In genomic region chr5:30453168-30453567, GRCh38 we compare ENCODE assay signal across 3 cellular contexts.
TF ChIP-seq lines count a peak whose summit lies in the region.

No MANE protein-coding gene starts in this region.

TF ChIP-seq in HepG2, 621 proteins besides CTCF, POLR2A, EP300 and RAD21 (continues in another document):
- TF ChIP-seq ZBTB3 (CRISPR knock-in tag; IDR thresholded peaks at IDR 0.05; ENCODE audit: borderline replicate concordance, low read depth), result no peak
- TF ChIP-seq, protein P1, sequence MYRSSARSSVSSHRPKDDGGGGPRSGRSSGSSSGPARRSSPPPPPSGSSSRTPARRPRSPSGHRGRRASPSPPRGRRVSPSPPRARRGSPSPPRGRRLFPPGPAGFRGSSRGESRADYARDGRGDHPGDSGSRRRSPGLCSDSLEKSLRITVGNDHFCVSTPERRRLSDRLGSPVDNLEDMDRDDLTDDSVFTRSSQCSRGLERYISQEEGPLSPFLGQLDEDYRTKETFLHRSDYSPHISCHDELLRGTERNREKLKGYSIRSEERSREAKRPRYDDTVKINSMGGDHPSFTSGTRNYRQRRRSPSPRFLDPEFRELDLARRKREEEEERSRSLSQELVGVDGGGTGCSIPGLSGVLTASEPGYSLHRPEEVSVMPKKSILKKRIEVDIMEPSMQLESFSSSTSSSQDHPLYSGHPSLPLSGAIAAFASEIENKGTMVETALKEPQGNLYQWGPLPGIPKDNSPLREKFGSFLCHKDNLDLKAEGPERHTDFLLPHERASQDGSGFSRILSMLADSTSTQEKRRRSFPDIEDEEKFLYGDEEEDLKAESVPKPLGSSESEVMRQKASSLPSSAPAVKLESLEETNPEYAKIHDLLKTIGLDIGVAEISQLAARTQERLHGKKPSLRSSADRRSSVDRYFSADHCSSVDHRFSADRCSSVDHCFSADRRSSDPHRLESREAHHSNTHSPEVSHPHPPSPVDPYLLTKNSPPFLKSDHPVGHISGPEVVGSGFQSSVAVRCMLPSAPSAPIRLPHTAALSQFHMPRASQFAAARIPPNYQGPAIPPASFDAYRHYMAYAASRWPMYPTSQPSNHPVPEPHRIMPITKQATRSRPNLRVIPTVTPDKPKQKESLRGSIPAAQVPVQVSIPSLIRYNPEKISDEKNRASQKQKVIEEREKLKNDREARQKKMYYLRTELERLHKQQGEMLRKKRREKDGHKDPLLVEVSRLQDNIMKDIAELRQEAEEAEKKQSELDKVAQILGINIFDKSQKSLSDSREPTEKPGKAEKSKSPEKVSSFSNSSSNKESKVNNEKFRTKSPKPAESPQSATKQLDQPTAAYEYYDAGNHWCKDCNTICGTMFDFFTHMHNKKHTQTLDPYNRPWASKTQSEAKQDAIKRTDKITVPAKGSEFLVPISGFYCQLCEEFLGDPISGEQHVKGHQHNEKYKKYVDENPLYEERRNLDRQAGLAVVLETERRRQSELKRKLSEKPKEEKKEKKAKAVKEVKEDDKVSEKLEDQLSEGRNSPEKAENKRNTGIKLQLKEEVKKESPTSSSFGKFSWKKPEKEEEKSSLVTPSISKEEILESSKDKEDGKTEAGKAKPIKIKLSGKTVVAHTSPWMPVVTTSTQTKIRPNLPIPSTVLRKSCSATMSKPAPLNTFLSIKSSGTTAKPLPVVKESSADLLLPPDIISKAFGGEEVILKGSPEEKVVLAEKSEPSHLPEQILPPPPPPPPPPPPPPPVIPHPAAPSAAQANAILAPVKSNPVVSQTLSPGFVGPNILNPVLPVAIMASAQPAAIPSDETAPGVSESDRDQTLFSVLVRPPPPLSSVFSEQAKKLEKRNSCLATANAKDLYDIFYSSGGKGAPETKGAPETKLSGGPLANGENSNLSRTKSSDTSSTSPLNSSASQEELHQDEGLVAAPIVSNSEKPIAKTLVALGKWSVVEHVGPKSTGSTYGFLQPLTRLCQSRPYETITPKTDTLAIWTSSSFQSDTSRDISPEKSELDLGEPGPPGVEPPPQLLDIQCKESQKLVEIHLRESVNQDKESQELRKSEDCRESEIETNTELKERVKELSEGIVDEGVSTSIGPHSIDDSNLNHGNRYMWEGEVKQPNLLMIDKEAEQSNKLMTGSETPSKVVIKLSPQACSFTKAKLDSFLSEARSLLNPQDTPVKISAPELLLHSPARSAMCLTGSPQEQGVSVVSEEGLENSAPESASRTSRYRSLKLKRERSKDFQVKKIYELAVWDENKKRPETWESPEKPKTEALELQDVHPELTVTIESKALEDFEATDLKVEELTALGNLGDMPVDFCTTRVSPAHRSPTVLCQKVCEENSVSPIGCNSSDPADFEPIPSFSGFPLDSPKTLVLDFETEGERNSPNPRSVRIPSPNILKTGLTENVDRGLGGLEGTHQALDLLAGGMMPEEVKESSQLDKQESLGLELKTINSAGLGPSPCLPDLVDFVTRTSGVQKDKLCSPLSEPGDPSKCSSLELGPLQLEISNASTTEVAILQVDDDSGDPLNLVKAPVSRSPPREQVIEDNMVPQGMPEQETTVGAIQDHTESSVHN (CRISPR knock-in tag; IDR thresholded peaks at IDR 0.05), result no peak
- TF ChIP-seq, protein P2, sequence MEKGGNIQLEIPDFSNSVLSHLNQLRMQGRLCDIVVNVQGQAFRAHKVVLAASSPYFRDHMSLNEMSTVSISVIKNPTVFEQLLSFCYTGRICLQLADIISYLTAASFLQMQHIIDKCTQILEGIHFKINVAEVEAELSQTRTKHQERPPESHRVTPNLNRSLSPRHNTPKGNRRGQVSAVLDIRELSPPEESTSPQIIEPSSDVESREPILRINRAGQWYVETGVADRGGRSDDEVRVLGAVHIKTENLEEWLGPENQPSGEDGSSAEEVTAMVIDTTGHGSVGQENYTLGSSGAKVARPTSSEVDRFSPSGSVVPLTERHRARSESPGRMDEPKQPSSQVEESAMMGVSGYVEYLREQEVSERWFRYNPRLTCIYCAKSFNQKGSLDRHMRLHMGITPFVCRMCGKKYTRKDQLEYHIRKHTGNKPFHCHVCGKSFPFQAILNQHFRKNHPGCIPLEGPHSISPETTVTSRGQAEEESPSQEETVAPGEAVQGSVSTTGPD (CRISPR knock-in tag; IDR thresholded peaks at IDR 0.05), result no peak
- no peak for TF ChIP-seq ZNF782 (CRISPR knock-in tag; IDR thresholded peaks at IDR 0.05; ENCODE audit: borderline replicate concordance)

TF ChIP-seq in A549, 52 proteins besides CTCF, POLR2A, EP300 and RAD21 (continued from another document):
- TF ChIP-seq RCOR1 (IDR thresholded peaks at IDR 0.05; ENCODE audit: low read depth, low read length), result no peak

TF ChIP-seq in IMR-90, 13 proteins besides CTCF, POLR2A, EP300 and RAD21 (continued from another document):
- peak; percentile 49; the same call in 1 of the 2 replicates for TF ChIP-seq MAFK (IDR thresholded peaks at IDR 0.05; ENCODE audit: low read depth, low read length)
